Comparison of ENCODE assay signal across 1 cellular context in genomic region chr22:44172370-44173108, GRCh38.
TF ChIP-seq lines count a peak whose summit lies in the region.

No MANE protein-coding gene starts in this region.

TF ChIP-seq in GM12878, 131 proteins besides CTCF, POLR2A, EP300 and RAD21 (continued from another document):
- TF ChIP-seq, protein P1, sequence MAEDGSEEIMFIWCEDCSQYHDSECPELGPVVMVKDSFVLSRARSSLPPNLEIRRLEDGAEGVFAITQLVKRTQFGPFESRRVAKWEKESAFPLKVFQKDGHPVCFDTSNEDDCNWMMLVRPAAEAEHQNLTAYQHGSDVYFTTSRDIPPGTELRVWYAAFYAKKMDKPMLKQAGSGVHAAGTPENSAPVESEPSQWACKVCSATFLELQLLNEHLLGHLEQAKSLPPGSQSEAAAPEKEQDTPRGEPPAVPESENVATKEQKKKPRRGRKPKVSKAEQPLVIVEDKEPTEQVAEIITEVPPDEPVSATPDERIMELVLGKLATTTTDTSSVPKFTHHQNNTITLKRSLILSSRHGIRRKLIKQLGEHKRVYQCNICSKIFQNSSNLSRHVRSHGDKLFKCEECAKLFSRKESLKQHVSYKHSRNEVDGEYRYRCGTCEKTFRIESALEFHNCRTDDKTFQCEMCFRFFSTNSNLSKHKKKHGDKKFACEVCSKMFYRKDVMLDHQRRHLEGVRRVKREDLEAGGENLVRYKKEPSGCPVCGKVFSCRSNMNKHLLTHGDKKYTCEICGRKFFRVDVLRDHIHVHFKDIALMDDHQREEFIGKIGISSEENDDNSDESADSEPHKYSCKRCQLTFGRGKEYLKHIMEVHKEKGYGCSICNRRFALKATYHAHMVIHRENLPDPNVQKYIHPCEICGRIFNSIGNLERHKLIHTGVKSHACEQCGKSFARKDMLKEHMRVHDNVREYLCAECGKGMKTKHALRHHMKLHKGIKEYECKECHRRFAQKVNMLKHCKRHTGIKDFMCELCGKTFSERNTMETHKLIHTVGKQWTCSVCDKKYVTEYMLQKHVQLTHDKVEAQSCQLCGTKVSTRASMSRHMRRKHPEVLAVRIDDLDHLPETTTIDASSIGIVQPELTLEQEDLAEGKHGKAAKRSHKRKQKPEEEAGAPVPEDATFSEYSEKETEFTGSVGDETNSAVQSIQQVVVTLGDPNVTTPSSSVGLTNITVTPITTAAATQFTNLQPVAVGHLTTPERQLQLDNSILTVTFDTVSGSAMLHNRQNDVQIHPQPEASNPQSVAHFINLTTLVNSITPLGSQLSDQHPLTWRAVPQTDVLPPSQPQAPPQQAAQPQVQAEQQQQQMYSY (CRISPR knock-in tag; IDR thresholded peaks at IDR 0.05) = no peak
- peak; percentile 40; the same call in 1 of the 2 replicates for TF ChIP-seq RAD51 (IDR thresholded peaks at IDR 0.05)
- peak; percentile 83 for TF ChIP-seq CREM (IDR thresholded peaks at IDR 0.05; ENCODE audit: low read depth)
